ENCODE assay signal across 1 cellular context in genomic region chr11:73308963-73309960, GRCh38.
TF ChIP-seq lines count a peak whose summit lies in the region.

No MANE protein-coding gene starts in this region.

TF ChIP-seq in SK-N-SH treated with all-trans-retinoic acid at 6 μM for 48 hours, 23 proteins besides CTCF, POLR2A, EP300 and RAD21 (continued from another document):
- no peak for TF ChIP-seq CSRNP3 (CRISPR knock-in tag; IDR thresholded peaks at IDR 0.05)
